15 cellular contexts compared by ENCODE assay signal in genomic region chr9:97904725-97905124, GRCh38. TPM values are rescaled to one million over a fixed set of nuclear protein-coding genes. Genes with fewer than 3 reads are reported as not detected.
DNase-seq lines count a peak whose midpoint lies in the region; ATAC-seq lines count a peak whose summit lies in the region.
"Had no signal": no experiment of that assay in that cellular context is flagged by ENCODE, and none has a peak within 500 bp of the region (broad histone marks: within the 10 kb centered on the region; RNA-seq: fewer than 3 reads in every experiment).

No MANE protein-coding gene starts in this region.

- peak overlapping the region; percentile 70 to 80 (median 76) for H3K4me3 Mint-ChIP-seq in T-cell

- H3K27ac Mint-ChIP-seq in T-cell = peak overlapping the region; percentile 91 to 92

- CTCF ChIA-PET in T-cell (lab: Charles Lee) = interaction anchor here (0.7 to 2.8 kb wide), 12 partner anchors 9 to 207 kb away, joined by 3 to 33 read pairs (median 4); partner anchors contain the start of genes NANS (in 1 of the 2) and TRMO (in 1 of the 2)

- peaks cover 28% of the 10 kb centered on the region for H3K36me3 Mint-ChIP-seq in T-cell

- POLR2A ChIA-PET in T-cell (lab: Charles Lee) = interaction anchor here (1.0 to 4.1 kb wide), 3 partner anchors 16 to 248 kb away, joined by 3 to 62 read pairs (median 28); partner anchors contain the start of gene TRMO (in 2 of the 2)

- peak in 33 of 34 experiments; percentile 38 to 73 (median 59) for DNase-seq in T-cell
- DNase-seq in activated CD8-positive, alpha-beta memory T cell treated with anti-CD3 and anti-CD28 coated beads, Interleukin-2, amount 50 U/mL, for 4 hours = peak; percentile 22
- DNase-seq in caudate nucleus (lab: John Stamatoyannopoulos, UW) = no peak
- peak; percentile 53 for DNase-seq in stimulated activated CD8-positive, alpha-beta memory T cell treated with anti-CD3 and anti-CD28 coated beads, Interleukin-4, amount 100 ng/mL, for 48 hours
- no peak for DNase-seq in SKM-1 (lab: John Stamatoyannopoulos, UW; ENCODE audit: unreplicated experiment)
- no peak for DNase-seq in NCI-H748 treated with DMSO at 0.1 percent for 48 hours (lab: John Stamatoyannopoulos, UW)
- no peak for DNase-seq in COLO829 (ENCODE audit: low spot score)
- DNase-seq: glutamatergic neuron, Karpas-422, kidney glomerular epithelial cell, NCI-H2081, retina, tibial artery had no signal

- peaks cover 87 to 99% (median 92%) of the 10 kb centered on the region in 3 donors for H3K4me1 Mint-ChIP-seq in T-cell

- H3K27ac ChIP-seq in caudate nucleus (ENCODE audit: low read depth, low read length) = peak overlapping the region; percentile 1
- H3K27ac ChIP-seq: tibial artery had no signal

- peak; percentile 66 to 80 (median 78) for ATAC-seq in T-cell (replicated peaks in 1 of 4)
- no peak for ATAC-seq in GM18511 (IDR thresholded peaks at IDR 0.05; ENCODE audit: unreplicated experiment)

- H3K27me3 Mint-ChIP-seq in T-cell = no peaks in the 10 kb centered on the region

- H3K9me3 Mint-ChIP-seq in T-cell = no peaks in the 10 kb centered on the region

RNA-seq across cellular contexts. Expression of gene TRMO, which starts 17.6 kb away (rescaled TPM):
- 10 to 100 TPM; 38.8 to 47.4 (median 44.7) TPM for total RNA-seq in T-cell

RNA-seq across cellular contexts. Expression of gene HEMGN, which starts 33.2 kb away (rescaled TPM):
- total RNA-seq in T-cell = 1 to 10 TPM; 1.3 to 3.7 (median 1.7) TPM
- total RNA-seq: SK-MEL-5 had no signal

RNA-seq across cellular contexts. Expression of gene FOXE1, which starts 51.7 kb away (rescaled TPM):
- total RNA-seq in T-cell = under 1 TPM in 4 of 5 donors, not detected in 1; 0.06 to 0.14 (median 0.11) TPM

Comparison
In these comparisons a context has a peak if more than half of its experiments do, and no peak if none do; other contexts are left out.
1. DNase-seq: peak in T-cell (33 of 34), activated CD8-positive, alpha-beta memory T cell treated with anti-CD3 and anti-CD28 coated beads, Interleukin-2, amount 50 U/mL, for 4 hours (single experiment) and stimulated activated CD8-positive, alpha-beta memory T cell treated with anti-CD3 and anti-CD28 coated beads, Interleukin-4, amount 100 ng/mL, for 48 hours (single experiment); none in caudate nucleus (0 of 61), SKM-1 (single experiment), NCI-H748 treated with DMSO at 0.1 percent for 48 hours (single experiment) and COLO829 (single experiment).